Comparison of ENCODE assay signal across 2 cellular contexts in genomic region chr11:62419560-62420342, GRCh38.
TF ChIP-seq lines count a peak whose summit lies in the region.

No MANE protein-coding gene starts in this region.

TF ChIP-seq in GM12878, 131 proteins besides CTCF, POLR2A, EP300 and RAD21:
- TF ChIP-seq ZBTB4 (CRISPR knock-in tag; IDR thresholded peaks at IDR 0.05), result no peak
- TF ChIP-seq ATF7 (IDR thresholded peaks at IDR 0.05; ENCODE audit: low read depth), result peak; percentile 27; the same call in 1 of the 2 replicates
- peak; percentile 34; the same call in 1 of the 2 replicates for TF ChIP-seq PKNOX1 (IDR thresholded peaks at IDR 0.05)

TF ChIP-seq in neural cell, 6 proteins besides CTCF, POLR2A, EP300 and RAD21 (continued from another document):
- TF ChIP-seq REST (IDR thresholded peaks at IDR 0.05; ENCODE audit: borderline replicate concordance), result no peak
- no peak for TF ChIP-seq EZH2 (IDR thresholded peaks at IDR 0.05; ENCODE audit: borderline replicate concordance, insufficient read depth, low read length, poor library complexity, severe bottlenecking)
- no peak for TF ChIP-seq MXI1 (conservative IDR thresholded peaks at IDR 0.05; ENCODE audit: poor library complexity, severe bottlenecking)
- TF ChIP-seq POLR2AphosphoS5 (IDR thresholded peaks at IDR 0.05), result no peak
